Comparison of ENCODE assay signal across 10 cellular contexts in genomic region chr2:16635796-16636699, GRCh38. TPM values are rescaled to one million over a fixed set of nuclear protein-coding genes. Genes with fewer than 3 reads are reported as not detected.
DNase-seq lines count a peak whose midpoint lies in the region; ATAC-seq, FAIRE-seq and TF ChIP-seq lines count a peak whose summit lies in the region.
"Had no signal": no experiment of that assay in that cellular context is flagged by ENCODE, and none has a peak within 500 bp of the region (broad histone marks: within the 10 kb centered on the region; RNA-seq: fewer than 3 reads in every experiment).

No MANE protein-coding gene starts in this region.

- intact Hi-C loops in HepG2 (cut with micrococcal nuclease; ENCODE audit: unreplicated experiment), result no loop called here
- intact Hi-C loops in right lobe of liver (cut with DNase I), result no loop called here

- in situ Hi-C loops in HepG2 (cut with HindIII; ENCODE audit: extremely low pct_ligation_motif_present, low pct_unique_long_range_greater_than_20kb), result no loop called here

- H3K9me3 ChIP-seq in HepG2 (ENCODE audit: low read length) (no peaks in the 10 kb centered on the region), right lobe of liver (no peaks in the 10 kb centered on the region), SK-N-MC (ENCODE audit: low read depth, low read length) (no peaks in the 10 kb centered on the region)
- H3K9me3 ChIP-seq: esophagus squamous epithelium had no signal

- H4K20me1 ChIP-seq in HepG2 (ENCODE audit: insufficient read depth, low read length), result no peaks in the 10 kb centered on the region

- TF ChIP-seq POLR2A in HepG2 (IDR thresholded peaks at IDR 0.05; ENCODE audit: insufficient read depth in 1 of 2, low read depth in 2 of 2, low read length in 2 of 2) (no peak), right lobe of liver (IDR thresholded peaks at IDR 0.05) (no peak), GM18505 (IDR thresholded peaks at IDR 0.05; ENCODE audit: borderline replicate concordance, extremely low read depth, insufficient read depth, insufficient read length) (no peak)

- ATAC-seq in HepG2, result peak; percentile 67
- no peak for ATAC-seq in right lobe of liver
- no peak for ATAC-seq in GM18505 (IDR thresholded peaks at IDR 0.05; ENCODE audit: unreplicated experiment)

- DNase-seq in HepG2 (ENCODE audit: low spot score) (no peak), right lobe of liver (no peak), SK-N-MC (ENCODE audit: low read depth, low spot score) (no peak), kidney glomerular epithelial cell (lab: John Stamatoyannopoulos, UW) (peak; percentile 36), NCI-H1092 treated with DMSO at 0.1 percent for 48 hours (lab: John Stamatoyannopoulos, UW) (no peak), GM10266 (ENCODE audit: extremely low spot score) (no peak), COLO668 (lab: John Stamatoyannopoulos, UW; ENCODE audit: unreplicated experiment) (no peak)
- DNase-seq: CD4-positive, alpha-beta memory T cell; esophagus squamous epithelium had no signal

- no peak overlapping the region for H3K9ac ChIP-seq in HepG2 (ENCODE audit: insufficient read depth, low read depth, low read length)
- H3K9ac ChIP-seq in SK-N-MC (ENCODE audit: insufficient read length), result peak overlapping the region; percentile 28

- H3K36me3 ChIP-seq in HepG2 (replicated peaks in 1 of 2; ENCODE audit: control insufficient read depth in 1 of 2, insufficient read depth in 2 of 2, low read length in 2 of 2) (no peaks in the 10 kb centered on the region), right lobe of liver (no peaks in the 10 kb centered on the region), SK-N-MC (ENCODE audit: insufficient read depth, low read length) (peaks cover 11% of the 10 kb centered on the region; the same call in 1 of the 2 replicates)
- H3K36me3 ChIP-seq: esophagus squamous epithelium had no signal

- CTCF ChIA-PET in HepG2 (lab: Yijun Ruan, JAX; ENCODE audit: low intra/inter-chr PET ratio, low total read pairs), result no interaction called here

- POLR2A ChIA-PET in HepG2 (lab: Yijun Ruan, JAX), result no interaction called here

- H3K27ac ChIP-seq in HepG2 (ENCODE audit: extremely low read length, insufficient read depth, low read length) (no peak overlapping the region), right lobe of liver (no peak overlapping the region), SK-N-MC (peak overlapping the region; percentile 19; the same call in 1 of the 2 replicates)
- H3K27ac ChIP-seq: esophagus squamous epithelium had no signal

- no peak for TF ChIP-seq EP300 in HepG2 (IDR thresholded peaks at IDR 0.05; ENCODE audit: low read depth in 2 of 2, low read length in 2 of 2)
- no peak for TF ChIP-seq EP300 in HepG2 (CRISPR knock-in tag; IDR thresholded peaks at IDR 0.05; ENCODE audit: borderline replicate concordance)

- FAIRE-seq in HepG2 (lab: Jason Lieb, UNC), result no peak

- no TSS peak for BruUV-seq in HepG2 (replicated peaks; lab: Mats Ljungman, UMichigan)

- no peak for TF ChIP-seq RAD21 in HepG2 (CRISPR knock-in tag; IDR thresholded peaks at IDR 0.05)

- no peaks in the 10 kb centered on the region for H3K79me2 ChIP-seq in HepG2 (ENCODE audit: insufficient read depth, low read length)

- WGBS in HepG2 (ENCODE audit: low lambda C conversion rate), result 22% methylated on average over 15 of the region's 15 CpGs
- 40% methylated on average over 8 of the region's 15 CpGs for WGBS in right lobe of liver (ENCODE audit: insufficient coverage, low coverage, low lambda C conversion rate, missing lambda C conversion rate)

- no peak overlapping the region for H2AFZ ChIP-seq in HepG2 (ENCODE audit: low read length)

- no peak overlapping the region for H3K4me2 ChIP-seq in HepG2 (ENCODE audit: low read depth, low read length)

- H3K4me3 ChIP-seq in HepG2 (replicated peaks in 1 of 3; ENCODE audit: insufficient read depth in 1 of 3, low read depth in 2 of 3, low read length in 3 of 3) (no peak overlapping the region), right lobe of liver (no peak overlapping the region), SK-N-MC (peak overlapping the region; percentile 15; the same call in 1 of the 2 replicates)
- H3K4me3 ChIP-seq: esophagus squamous epithelium had no signal

- H3K27me3 ChIP-seq in HepG2 (ENCODE audit: control insufficient read depth in 1 of 2, insufficient read depth in 2 of 2, low read length in 2 of 2) (no peaks in the 10 kb centered on the region; a peak in 1 of 5 replicates), right lobe of liver (no peaks in the 10 kb centered on the region)
- H3K27me3 ChIP-seq: esophagus squamous epithelium had no signal

- TF ChIP-seq CTCF in HepG2 (CRISPR knock-in tag; IDR thresholded peaks at IDR 0.05) (no peak), right lobe of liver (IDR thresholded peaks at IDR 0.05) (no peak), GM10266 (IDR thresholded peaks at IDR 0.05; ENCODE audit: control insufficient read depth, insufficient read depth, low read depth, missing control alignments) (no peak)

- H3K4me1 ChIP-seq in HepG2 (ENCODE audit: insufficient read depth, low read length) (no peaks in the 10 kb centered on the region), right lobe of liver (no peaks in the 10 kb centered on the region)

TF ChIP-seq in HepG2, 621 proteins besides CTCF, POLR2A, EP300 and RAD21 (continues in another document):
- TF ChIP-seq TBL1XR1 (IDR thresholded peaks at IDR 0.05; ENCODE audit: borderline replicate concordance, low read length, partially characterized antibody), result no peak
- no peak for TF ChIP-seq ZSCAN21 (CRISPR knock-in tag; IDR thresholded peaks at IDR 0.05; ENCODE audit: borderline replicate concordance)
- no peak for TF ChIP-seq IRF9 (CRISPR knock-in tag; IDR thresholded peaks at IDR 0.05; ENCODE audit: borderline replicate concordance)
- no peak for TF ChIP-seq GATAD1 (CRISPR knock-in tag; IDR thresholded peaks at IDR 0.05)
- no peak for TF ChIP-seq SIX1 (CRISPR knock-in tag; IDR thresholded peaks at IDR 0.05; ENCODE audit: borderline replicate concordance)
- no peak for TF ChIP-seq ZBED4 (CRISPR knock-in tag; IDR thresholded peaks at IDR 0.05; ENCODE audit: borderline replicate concordance)

RNA-seq across cellular contexts. Expression of gene CYRIA, which starts 29.6 kb away (rescaled TPM):
- not detected in 2 replicates for total RNA-seq in HepG2 (2016; rRNA removed; fragmentation: Illumina TruSeq; extraction: Trizol)
- total RNA-seq in HepG2 (2016; cell fraction: cytosol; rRNA removed; fragmentation: Illumina TruSeq; extraction: Trizol; ENCODE audit: low read depth), result not detected in 2 replicates
- total RNA-seq in HepG2 (2016; cell fraction: insoluble cytoplasmic fraction; rRNA removed; fragmentation: Illumina TruSeq; extraction: Trizol), result not detected in 2 replicates
- total RNA-seq in HepG2 (2016; cell fraction: membrane; rRNA removed; fragmentation: Illumina TruSeq; extraction: Trizol), result not detected in 2 replicates
- not detected in 2 replicates for total RNA-seq in HepG2 (2016; cell fraction: nucleus; rRNA removed; fragmentation: Illumina TruSeq; extraction: Trizol)
- polyA plus RNA-seq in HepG2 (2011; rRNA removed), result 0.09 TPM in 1 of 2 replicates, not detected in the other
- not detected in 2 replicates for polyA plus RNA-seq in HepG2 (2011; cell fraction: cytosol; rRNA removed)
- polyA plus RNA-seq in HepG2 (2011; cell fraction: nucleus; rRNA removed), result 0.07 TPM in 1 of 2 replicates, not detected in the other
- not detected in 2 replicates for polyA plus RNA-seq in HepG2 (2012)
- polyA plus RNA-seq in HepG2 (2016; cell fraction: cytosol; fragmentation: Illumina TruSeq; extraction: Trizol; ENCODE audit: low read depth), result not detected in 2 replicates
- polyA plus RNA-seq in HepG2 (2016; cell fraction: insoluble cytoplasmic fraction; fragmentation: Illumina TruSeq; extraction: Trizol; ENCODE audit: low read depth), result 0.12 TPM in 1 of 2 replicates, not detected in the other
- polyA plus RNA-seq in HepG2 (2016; cell fraction: membrane; fragmentation: Illumina TruSeq; extraction: Trizol; ENCODE audit: low read depth), result not detected in 2 replicates
- not detected in 2 replicates for polyA plus RNA-seq in HepG2 (2016; cell fraction: nucleus; fragmentation: Illumina TruSeq; extraction: Trizol; ENCODE audit: insufficient read depth, low read depth)
- not detected in 2 replicates for polyA minus RNA-seq in HepG2 (2011; rRNA and poly(A)+ RNA removed; ENCODE audit: low replicate concordance)
- not detected in 2 replicates for polyA minus RNA-seq in HepG2 (2011; cell fraction: cytosol; rRNA and poly(A)+ RNA removed)
- polyA minus RNA-seq in HepG2 (2011; cell fraction: nucleus; rRNA and poly(A)+ RNA removed), result not detected in 2 replicates
- 1 to 10 TPM; 1.6 to 6.3 (median 3.1) TPM for total RNA-seq in right lobe of liver
